ENCODE assay signal across 15 cellular contexts in the genomic region with DNA sequence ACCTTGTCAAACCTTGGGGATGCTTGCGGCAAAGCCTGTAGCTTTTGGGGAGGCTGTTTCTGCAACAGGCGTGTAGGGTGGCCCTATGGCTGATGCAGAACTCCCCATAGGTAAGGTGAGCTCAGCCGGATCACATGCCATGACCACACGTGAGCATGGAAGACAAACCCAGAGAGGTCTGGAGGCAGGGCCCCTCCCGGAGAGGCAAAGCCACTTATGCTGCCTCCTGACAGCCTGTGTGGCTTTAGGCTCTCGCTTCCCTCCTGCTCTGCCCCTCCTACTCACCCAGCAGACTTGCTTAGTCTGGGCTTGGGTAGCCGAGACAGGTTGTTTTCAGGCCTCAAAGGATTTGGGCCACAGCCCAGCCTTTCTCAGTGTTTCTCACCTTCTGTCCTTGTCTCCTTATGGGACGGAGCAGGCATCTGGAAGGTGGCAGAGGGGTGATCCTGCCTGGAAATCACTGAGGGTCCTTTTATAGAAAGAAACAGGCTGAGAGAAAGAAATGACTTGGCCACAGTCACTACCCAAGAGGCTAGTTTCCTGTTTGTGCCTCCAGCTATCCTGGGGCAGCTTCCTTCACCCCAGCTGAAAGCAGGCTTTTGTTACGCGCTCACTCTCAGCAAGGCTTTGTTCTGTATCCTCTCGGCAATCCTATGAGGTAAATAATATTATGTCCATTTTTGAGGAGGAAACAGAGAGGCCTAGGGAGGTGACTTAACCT.
DNase-seq lines count a peak whose midpoint lies in the region; ATAC-seq and TF ChIP-seq lines count a peak whose summit lies in the region.
"Had no signal": no experiment of that assay in that cellular context is flagged by ENCODE, and none has a peak within 500 bp of the region (broad histone marks: within the 10 kb centered on the region; RNA-seq: fewer than 3 reads in every experiment).

No MANE protein-coding gene starts in this region.

- intact Hi-C loops in breast epithelium (cut with DNase I; ENCODE audit: low total_unique reads) = loop anchor here (5.0 kb wide), 1 partner anchor 39 kb away; no protein-coding TSS in a partner anchor
- intact Hi-C loops in MCF 10A (cut with micrococcal nuclease) = no loop called here
- intact Hi-C loops in tibial artery (cut with DNase I; ENCODE audit: low total_unique reads) = no loop called here

- DNase-seq in breast epithelium (ENCODE audit: low spot score in 2 of 2) (no peak), MCF 10A (ENCODE audit: unreplicated experiment) (no peak), WERI-Rb-1 (peak; percentile 93), kidney tubule cell (ENCODE audit: low spot score) (peak; percentile 33), tibial artery (no peak), SKM-1 (lab: John Stamatoyannopoulos, UW; ENCODE audit: unreplicated experiment) (no peak)
- DNase-seq in activated naive CD4-positive, alpha-beta T cell (lab: John Stamatoyannopoulos, UW) = no peak
- DNase-seq: activated CD4-positive, alpha-beta T cell treated with anti-CD3 and anti-CD28 coated beads, Interleukin-2, amount 50 U/mL, for 48 hours; DMS53; NCI-H1105 treated with DMSO at 0.1 percent for 48 hours; NK-92 treated with Interleukin-12 subunit alpha and Interleukin-12 subunit beta, amount 100 ng/mL, for 24 hours had no signal

- H3K4me1 ChIP-seq in breast epithelium (peaks cover 12 to 43% of the 10 kb centered on the region in 2 donors), tibial artery (peaks cover 0 to 95% (median 89%) of the 10 kb centered on the region in 4 donors)

- H3K27me3 ChIP-seq in breast epithelium = no peaks in the 10 kb centered on the region
- H3K27me3 ChIP-seq in WERI-Rb-1 (ENCODE audit: insufficient read depth, low read depth, severe bottlenecking) = no peaks in the 10 kb centered on the region
- H3K27me3 ChIP-seq in tibial artery = no peaks in the 10 kb centered on the region

- H3K27ac Mint-ChIP-seq in MCF 10A (ENCODE audit: low read depth, unreplicated experiment) = no peak overlapping the region
- H3K27ac Mint-ChIP-seq: T-helper 1 cell treated with Interleukin-12 subunit alpha and Interleukin-12 subunit beta and Interleukin-4 antibody, amounts not matched to agents 30 μg/mL and 1 μg/mL, for 36 hours had no signal

- H3K36me3 Mint-ChIP-seq in MCF 10A (ENCODE audit: insufficient read depth, unreplicated experiment) = no peaks in the 10 kb centered on the region

- BruUV-seq in MCF 10A (replicated peaks; lab: Mats Ljungman, UMichigan) = no TSS peak

- peak overlapping the region in 1 of 3 donors; percentile 32 for H3K4me3 ChIP-seq in breast epithelium
- no peak overlapping the region for H3K4me3 ChIP-seq in WERI-Rb-1 (ENCODE audit: low read depth, low read length)
- no peak overlapping the region for H3K4me3 ChIP-seq in tibial artery

- TF ChIP-seq POLR2A in breast epithelium (IDR thresholded peaks at IDR 0.05) = no peak

- H3K36me3 ChIP-seq in breast epithelium = no peaks in the 10 kb centered on the region
- peaks cover 27% of the 10 kb centered on the region for H3K36me3 ChIP-seq in WERI-Rb-1
- H3K36me3 ChIP-seq in tibial artery = no peaks in the 10 kb centered on the region

- no peak for ATAC-seq in GM18868 (IDR thresholded peaks at IDR 0.05; ENCODE audit: unreplicated experiment)
- ATAC-seq: left lobe of liver had no signal

- peaks cover 20% of the 10 kb centered on the region for H3K4me1 Mint-ChIP-seq in MCF 10A (ENCODE audit: insufficient read depth, unreplicated experiment)

- no peaks in the 10 kb centered on the region for H3K27me3 Mint-ChIP-seq in MCF 10A (ENCODE audit: insufficient read depth, unreplicated experiment)

- H3K9me3 ChIP-seq in breast epithelium (no peaks in the 10 kb centered on the region), WERI-Rb-1 (ENCODE audit: severe bottlenecking) (no peaks in the 10 kb centered on the region), tibial artery (no peaks in the 10 kb centered on the region)

- CTCF ChIA-PET in MCF 10A (lab: Yijun Ruan, JAX) = interaction anchor here (0.7 to 1.4 kb wide), 6 partner anchors 18 to 252 kb away, joined by 3 to 5 read pairs (median 4); no protein-coding TSS in a partner anchor

- POLR2A ChIA-PET in MCF 10A (lab: Yijun Ruan, JAX) = no interaction called here

- TF ChIP-seq CTCF in breast epithelium (IDR thresholded peaks at IDR 0.05) (no peak), MCF 10A (IDR thresholded peaks at IDR 0.05; ENCODE audit: unreplicated experiment) (no peak), WERI-Rb-1 (IDR thresholded peaks at IDR 0.05; ENCODE audit: low read depth, low read length) (no peak), tibial artery (IDR thresholded peaks at IDR 0.05) (no peak)

- H3K4me3 Mint-ChIP-seq in MCF 10A (ENCODE audit: unreplicated experiment) = no peak overlapping the region
- H3K4me3 Mint-ChIP-seq: T-helper 1 cell treated with Interleukin-12 subunit alpha and Interleukin-12 subunit beta and Interleukin-4 antibody, amounts not matched to agents 30 μg/mL and 1 μg/mL, for 36 hours had no signal

- no peaks in the 10 kb centered on the region for H3K9me3 Mint-ChIP-seq in MCF 10A (ENCODE audit: unreplicated experiment)
- H3K9me3 Mint-ChIP-seq: T-helper 1 cell treated with Interleukin-12 subunit alpha and Interleukin-12 subunit beta and Interleukin-4 antibody, amounts not matched to agents 30 μg/mL and 1 μg/mL, for 36 hours had no signal

- H3K27ac ChIP-seq in breast epithelium = peak overlapping the region; percentile 88 to 92
- peak overlapping the region; percentile 85 for H3K27ac ChIP-seq in WERI-Rb-1
- H3K27ac ChIP-seq in tibial artery = peak overlapping the region; percentile 91 to 93
- H3K27ac ChIP-seq: HL-60 had no signal

Comparison
In these comparisons a context has a peak if more than half of its experiments do, and no peak if none do; other contexts are left out.
1. DNase-seq: peak in WERI-Rb-1 (single experiment) and kidney tubule cell (single experiment); none in breast epithelium (0 of 2), MCF 10A (single experiment), tibial artery (0 of 2), SKM-1 (single experiment) and activated naive CD4-positive, alpha-beta T cell (0 of 4).
2. Peak in every context shown above with its lines, with median percentiles within 50 percentile points of each other: H3K27ac ChIP-seq.